ENCODE assay signal across 3 cellular contexts in genomic region chr6:121636217-121636616, GRCh38.
DNase-seq lines count a peak whose midpoint lies in the region; TF ChIP-seq lines count a peak whose summit lies in the region.
"Not testable (repeated sequence)": the region's sequence is repeated elsewhere in the genome, so short reads cannot be mapped to it uniquely, and the experiment has no call there.

No MANE protein-coding gene starts in this region.

- not testable (repeated sequence) for H3K36me3 ChIP-seq in HEK293 (ENCODE audit: control insufficient read depth in 2 of 2, insufficient read depth in 1 of 2, low read length in 2 of 2); adipocyte (ENCODE audit: control insufficient read depth, insufficient read depth, low read length, severe bottlenecking); endodermal cell (ENCODE audit: control insufficient read depth, insufficient read depth, low read length)

- H3K27ac Mint-ChIP-seq in endodermal cell: not testable (repeated sequence)

- H3K9me3 Mint-ChIP-seq in endodermal cell: peaks cover 61% of the 10 kb centered on the region

- POLR2A ChIA-PET in HEK293 (lab: Yijun Ruan, JAX): not testable (repeated sequence)

- not testable (repeated sequence) for H3K4me3 Mint-ChIP-seq in endodermal cell

- WGBS in endodermal cell (ENCODE audit: insufficient coverage in 1 of 2, insufficient read length in 1 of 2), 2 experiments: 85 to 100% methylated on average over 1 to 2 of the region's 2 CpGs

- TF ChIP-seq CTCF in HEK293 (tag by site-specific recombination; IDR thresholded peaks at IDR 0.05); endodermal cell (conservative IDR thresholded peaks at IDR 0.05): not testable (repeated sequence)

- not testable (repeated sequence) for H3K4me1 Mint-ChIP-seq in endodermal cell

- H3K27me3 Mint-ChIP-seq in endodermal cell (ENCODE audit: insufficient read depth): not testable (repeated sequence)

- H3K36me3 Mint-ChIP-seq in endodermal cell (ENCODE audit: low read depth): peaks cover 28% of the 10 kb centered on the region

- not testable (repeated sequence) for H3K27me3 ChIP-seq in adipocyte (replicated peaks; ENCODE audit: control insufficient read depth, insufficient read depth, low read length); endodermal cell (ENCODE audit: control insufficient read depth, insufficient read depth, low read length, poor library complexity, severe bottlenecking)

- not testable (repeated sequence) for H3K9me3 ChIP-seq in HEK293 (ENCODE audit: control insufficient read depth, insufficient read depth, low read depth, low read length)
- peaks cover 43% of the 10 kb centered on the region for H3K9me3 ChIP-seq in adipocyte (ENCODE audit: control insufficient read depth, low read length)
- H3K9me3 ChIP-seq in endodermal cell (ENCODE audit: control insufficient read depth, low read length): peaks cover 65% of the 10 kb centered on the region

- H3K4me1 ChIP-seq in HEK293 (ENCODE audit: control insufficient read depth, insufficient read depth, low read length); adipocyte (ENCODE audit: control insufficient read depth, insufficient read depth, low read length); endodermal cell (ENCODE audit: control insufficient read depth, insufficient read depth, low read length): not testable (repeated sequence)

- not testable (repeated sequence) for DNase-seq in adipocyte (ENCODE audit: low read depth); endodermal cell

- H3K27ac ChIP-seq in HEK293 (ENCODE audit: extremely low read depth, low read depth, low read length); endodermal cell (ENCODE audit: low read depth, low read length): not testable (repeated sequence)

- CTCF ChIA-PET in HEK293 (lab: Yijun Ruan, JAX): not testable (repeated sequence)

- H3K9ac ChIP-seq in adipocyte (ENCODE audit: low read length); endodermal cell (ENCODE audit: extremely low read depth, low read length, poor library complexity, severe bottlenecking): not testable (repeated sequence)

- H3K4me3 ChIP-seq in HEK293 (ENCODE audit: low read depth, low read length): not testable (repeated sequence)
- H3K4me3 ChIP-seq in adipocyte (ENCODE audit: low read length) (peak overlapping the region; percentile 37), endodermal cell (ENCODE audit: low read length) (peak overlapping the region; percentile 4)

TF ChIP-seq in HEK293, 187 proteins besides CTCF, POLR2A, EP300 and RAD21:
- peak; percentile 95; the same call in 1 of the 2 replicates for TF ChIP-seq ZNF302 (tag by site-specific recombination; IDR thresholded peaks at IDR 0.05; ENCODE audit: low read depth)
